Comparison of ENCODE assay signal across 1 cellular context in genomic region chr17:3905017-3905486, GRCh38.
TF ChIP-seq lines count a peak whose summit lies in the region.

No MANE protein-coding gene starts in this region.

TF ChIP-seq in GM12878, 131 proteins besides CTCF, POLR2A, EP300 and RAD21:
- TF ChIP-seq CHD1 (IDR thresholded peaks at IDR 0.05; ENCODE audit: low read depth, low read length), result no peak
- peak; percentile 96 for TF ChIP-seq TCF3 (IDR thresholded peaks at IDR 0.05; ENCODE audit: borderline replicate concordance, insufficient read depth, low read depth, low read length)
- peak; percentile 62 for TF ChIP-seq RUNX3 (IDR thresholded peaks at IDR 0.05; ENCODE audit: low read length)
- 0 out of 4 replicates have a peak, but pooled peaks of 1 of the 2 experiments have one; percentile 32 for TF ChIP-seq BHLHE40 (IDR thresholded peaks at IDR 0.05; ENCODE audit: borderline replicate concordance in 1 of 2, low read depth in 2 of 2, low read length in 1 of 2)
- 0 out of 2 replicates have a peak, but pooled peaks have one; percentile 15 for TF ChIP-seq NR2F1 (conservative IDR thresholded peaks at IDR 0.05)
- no peak for TF ChIP-seq CHD4 (IDR thresholded peaks at IDR 0.05)
- TF ChIP-seq MLLT1 (IDR thresholded peaks at IDR 0.05), result 0 out of 2 replicates have a peak, but pooled peaks have one; percentile 38
- TF ChIP-seq ZNF24 (IDR thresholded peaks at IDR 0.05), result no peak
- TF ChIP-seq DPF2 (IDR thresholded peaks at IDR 0.05), result 0 out of 2 replicates have a peak, but pooled peaks have one; percentile 9
- no peak for TF ChIP-seq NFXL1 (IDR thresholded peaks at IDR 0.05; ENCODE audit: borderline replicate concordance)
- TF ChIP-seq LARP7 (IDR thresholded peaks at IDR 0.05), result peak; percentile 24; the same call in 1 of the 2 replicates
- TF ChIP-seq EGR1 (IDR thresholded peaks at IDR 0.05; ENCODE audit: borderline replicate concordance in 1 of 2, low read depth in 2 of 2, low read length in 2 of 2), result peak in 1 of 2 experiments; percentile 26; a peak in 1 of 3 replicates
- 0 out of 2 replicates have a peak, but pooled peaks have one; percentile 15 for TF ChIP-seq IKZF1 (conservative IDR thresholded peaks at IDR 0.05)
- TF ChIP-seq TCF12 (IDR thresholded peaks at IDR 0.05; ENCODE audit: low read depth, low read length), result peak; percentile 90
